In genomic region chr6:43921548-43922422, GRCh38 we compare ENCODE assay signal across 18 cellular contexts.
A peak's percentile ranks its signal among the peaks of the same experiment; 100 is the strongest.
DNase-seq lines count a peak whose midpoint lies in the region; ATAC-seq, FAIRE-seq and TF ChIP-seq lines count a peak whose summit lies in the region.
"Had no signal": no experiment of that assay in that cellular context is flagged by ENCODE, and none has a peak within 500 bp of the region (broad histone marks: within the 10 kb centered on the region; RNA-seq: fewer than 3 reads in every experiment).

No MANE protein-coding gene starts in this region.

- no peaks in the 10 kb centered on the region for H3K36me3 ChIP-seq in Panc1 (ENCODE audit: control insufficient read depth, insufficient read depth, low read length)
- H3K36me3 ChIP-seq in kidney (ENCODE audit: control insufficient read depth in 1 of 2, insufficient read depth in 2 of 2, low read length in 2 of 2), result no peaks in the 10 kb centered on the region
- H3K36me3 ChIP-seq in mesenchymal stem cell (ENCODE audit: control insufficient read depth in 1 of 2, insufficient read depth in 2 of 2, low read depth in 1 of 2, low read length in 2 of 2), result no peaks in the 10 kb centered on the region
- no peaks in the 10 kb centered on the region for H3K36me3 ChIP-seq in thyroid gland

- H3K4ac ChIP-seq in mesenchymal stem cell (ENCODE audit: low read depth in 1 of 2, low read length in 2 of 2), result peak overlapping the region in 1 of 2 experiments; percentile 50

- H2BK15ac ChIP-seq in mesenchymal stem cell (ENCODE audit: low read depth, poor library complexity, severe bottlenecking), result peak overlapping the region; percentile 86

- no peak overlapping the region for H3K27ac Mint-ChIP-seq in T-helper 17 cell
- H3K27ac Mint-ChIP-seq: CD8-positive, alpha-beta T cell had no signal

- in situ Hi-C loops in Panc1 (cut with HindIII; ENCODE audit: low pct_unique_long_range_greater_than_20kb, low sequenced_read_pairs), result no loop called here

- POLR2A ChIA-PET in Panc1 (lab: Charles Lee), result no interaction called here

- H3K9me3 ChIP-seq in Panc1 (ENCODE audit: control insufficient read depth, insufficient read depth, low read depth, low read length) (no peaks in the 10 kb centered on the region), kidney (ENCODE audit: control insufficient read depth in 1 of 2, low read length in 2 of 2) (no peaks in the 10 kb centered on the region), mesenchymal stem cell (ENCODE audit: control insufficient read depth, low read length) (no peaks in the 10 kb centered on the region), thyroid gland (no peaks in the 10 kb centered on the region), T-helper 17 cell (ENCODE audit: control insufficient read depth, low read length, poor library complexity, severe bottlenecking) (no peaks in the 10 kb centered on the region)
- H3K9me3 ChIP-seq: A549 had no signal

- ATAC-seq in Panc1 (no peak), T-helper 17 cell (no peak)
- ATAC-seq: CD8-positive, alpha-beta T cell; GM12878 had no signal

- WGBS in mesenchymal stem cell, result 89% methylated on average over 20 of the region's 20 CpGs
- WGBS in thyroid gland, 2 donors, result 53 to 54% methylated on average over 19 of the region's 20 CpGs

- H3K27ac ChIP-seq in Panc1 (ENCODE audit: low read length), result peak overlapping the region; percentile 44; the same call in 1 of the 2 replicates
- H3K27ac ChIP-seq in kidney (ENCODE audit: low read depth in 2 of 2, low read length in 2 of 2), result no peak overlapping the region
- H3K27ac ChIP-seq in mesenchymal stem cell (ENCODE audit: low read length, poor library complexity, severe bottlenecking), result no peak overlapping the region
- peak overlapping the region; percentile 63 to 70 (median 66) for H3K27ac ChIP-seq in thyroid gland
- H3K27ac ChIP-seq: GM23248 had no signal

- no peak overlapping the region for H2BK5ac ChIP-seq in mesenchymal stem cell (ENCODE audit: low read depth, low read length, poor library complexity, severe bottlenecking)

- peaks cover 17% of the 10 kb centered on the region for H3K4me1 Mint-ChIP-seq in T-helper 17 cell

- no peaks in the 10 kb centered on the region for H3K79me1 ChIP-seq in mesenchymal stem cell (replicated peaks; ENCODE audit: low read length, poor library complexity, severe bottlenecking)

- no peak overlapping the region for H2AK5ac ChIP-seq in mesenchymal stem cell (ENCODE audit: low read length, severe bottlenecking)

- peak overlapping the region; percentile 29 for H4K91ac ChIP-seq in mesenchymal stem cell (ENCODE audit: low read length)

- H2BK12ac ChIP-seq in mesenchymal stem cell (ENCODE audit: low read length in 2 of 2), result no peak overlapping the region

- BruUV-seq in Panc1 (replicated peaks; lab: Mats Ljungman, UMichigan), result no TSS peak

- H2BK120ac ChIP-seq in mesenchymal stem cell (ENCODE audit: low read depth, low read length), result peak overlapping the region; percentile 15

- no peaks in the 10 kb centered on the region for H3K27me3 ChIP-seq in Panc1 (ENCODE audit: control insufficient read depth, insufficient read depth, low read length)
- no peaks in the 10 kb centered on the region for H3K27me3 ChIP-seq in mesenchymal stem cell (ENCODE audit: control insufficient read depth in 1 of 2, insufficient read depth in 1 of 2, low read length in 2 of 2)
- H3K27me3 ChIP-seq in thyroid gland, result no peaks in the 10 kb centered on the region

- no peak overlapping the region for H3K18ac ChIP-seq in mesenchymal stem cell (ENCODE audit: low read depth in 1 of 2, low read length in 2 of 2)

- FAIRE-seq in kidney (lab: Jason Lieb, UNC), result no peak
- FAIRE-seq: A549, GM12878, GM19239 had no signal

- peaks cover 8% of the 10 kb centered on the region for H3K27me3 Mint-ChIP-seq in T-helper 17 cell

- intact Hi-C loops in Panc1 (cut with micrococcal nuclease; ENCODE audit: unreplicated experiment), result no loop called here
- intact Hi-C loops in kidney (cut with DNase I), result no loop called here
- intact Hi-C loops in thyroid gland (cut with DNase I), result no loop called here

- no peak overlapping the region for H3K4me3 Mint-ChIP-seq in T-helper 17 cell
- H3K4me3 Mint-ChIP-seq: CD8-positive, alpha-beta T cell had no signal

- no peak for DNase-seq in Panc1 (ENCODE audit: low read depth, low spot score)
- peak; percentile 43 for DNase-seq in kidney
- no peak for DNase-seq in mesenchymal stem cell
- peak; percentile 80 to 82 for DNase-seq in thyroid gland
- DNase-seq in T-helper 17 cell, result no peak
- no peak for DNase-seq in C1 segment of cervical spinal cord (lab: John Stamatoyannopoulos, UW)
- no peak for DNase-seq in A172 (ENCODE audit: low spot score)
- DNase-seq: Calu3; CD8-positive, alpha-beta T cell; GM23248; KG1; NCI-H1694 treated with DMSO at 0.1 percent for 48 hours; NCI-H748 treated with DMSO at 0.1 percent for 48 hours; NK-92 treated with Interleukin-12 subunit alpha and Interleukin-12 subunit beta, amount 100 ng/mL, for 24 hours; SIG-M5 had no signal

- TF ChIP-seq POLR2A in thyroid gland (IDR thresholded peaks at IDR 0.05), result no peak

- H4K8ac ChIP-seq in mesenchymal stem cell (ENCODE audit: low read length), result no peak overlapping the region

- no peak overlapping the region for H3K4me2 ChIP-seq in mesenchymal stem cell (ENCODE audit: low read length, poor library complexity, severe bottlenecking)
- H3K4me2 ChIP-seq: A549 had no signal

- H3K36me3 Mint-ChIP-seq in T-helper 17 cell (ENCODE audit: low read depth), result no peaks in the 10 kb centered on the region
- H3K36me3 Mint-ChIP-seq: CD8-positive, alpha-beta T cell had no signal

- TF ChIP-seq CTCF in Panc1 (IDR thresholded peaks at IDR 0.05), result no peak
- no peak for TF ChIP-seq CTCF in kidney (IDR thresholded peaks at IDR 0.05; ENCODE audit: borderline replicate concordance, extremely low read depth, insufficient read depth)
- no peak for TF ChIP-seq CTCF in thyroid gland (IDR thresholded peaks at IDR 0.05)

- H3K4me1 ChIP-seq in Panc1 (ENCODE audit: control insufficient read depth, insufficient read depth, low read length), result peaks cover 12% of the 10 kb centered on the region
- peaks cover 10 to 11% of the 10 kb centered on the region in 2 donors for H3K4me1 ChIP-seq in kidney (ENCODE audit: control insufficient read depth in 1 of 2, insufficient read depth in 1 of 2, low read depth in 1 of 2, low read length in 2 of 2)
- peaks cover 17% of the 10 kb centered on the region for H3K4me1 ChIP-seq in mesenchymal stem cell (ENCODE audit: control insufficient read depth, insufficient read depth, low read depth, low read length)
- H3K4me1 ChIP-seq in thyroid gland, result peaks cover 23 to 51% of the 10 kb centered on the region in 2 donors

- H3K14ac ChIP-seq in mesenchymal stem cell (ENCODE audit: low read length in 2 of 2), result no peak overlapping the region

- CTCF ChIA-PET in Panc1 (lab: Charles Lee), result interaction anchor here (0.5 kb wide), 1 partner anchor 152 kb away, joined by 5 read pairs; the partner anchor contains the start of gene VEGFA

- no peak overlapping the region for H2AFZ ChIP-seq in mesenchymal stem cell (ENCODE audit: low read depth, low read length)
- H2AFZ ChIP-seq: GM23248 had no signal

- no peak overlapping the region for H3K4me3 ChIP-seq in Panc1 (ENCODE audit: low read depth in 2 of 2, low read length in 2 of 2)
- no peak overlapping the region for H3K4me3 ChIP-seq in kidney (ENCODE audit: low read length in 2 of 2)
- no peak overlapping the region for H3K4me3 ChIP-seq in mesenchymal stem cell (ENCODE audit: insufficient read depth in 1 of 2, low read depth in 1 of 2, low read length in 2 of 2)
- H3K4me3 ChIP-seq in thyroid gland (replicated peaks in 1 of 3), result no peak overlapping the region
- H3K4me3 ChIP-seq: A549, GM12878, GM23248 had no signal

- H3K9ac ChIP-seq in kidney (ENCODE audit: low read length in 2 of 2) (no peak overlapping the region), mesenchymal stem cell (ENCODE audit: low read length) (no peak overlapping the region)
- H3K9ac ChIP-seq: GM23248 had no signal

- no peak overlapping the region for H3K23ac ChIP-seq in mesenchymal stem cell (ENCODE audit: low read length in 2 of 2)

Comparison
In these comparisons a context has a peak if more than half of its experiments do, and no peak if none do; other contexts are left out.
1. DNase-seq: peak in kidney (single experiment) and thyroid gland (2 of 2); none in Panc1 (single experiment), mesenchymal stem cell (single experiment), T-helper 17 cell (0 of 3), C1 segment of cervical spinal cord (0 of 14) and A172 (single experiment).
2. H3K27ac ChIP-seq: peak in Panc1 (single experiment) and thyroid gland (3 of 3); none in kidney (0 of 2) and mesenchymal stem cell (single experiment).